ENCODE assay signal across 20 cellular contexts in genomic region chr13:53052675-53053074, GRCh38. TPM values are rescaled to one million over a fixed set of nuclear protein-coding genes. Genes with fewer than 3 reads are reported as not detected.
A peak's percentile ranks its signal among the peaks of the same experiment; 100 is the strongest.
DNase-seq lines count a peak whose midpoint lies in the region; ATAC-seq, FAIRE-seq and TF ChIP-seq lines count a peak whose summit lies in the region.
"Had no signal": no experiment of that assay in that cellular context is flagged by ENCODE, and none has a peak within 500 bp of the region (broad histone marks: within the 10 kb centered on the region; RNA-seq: fewer than 3 reads in every experiment).

No MANE protein-coding gene starts in this region.

- H3K9ac ChIP-seq in kidney (ENCODE audit: low read length in 2 of 2) = no peak overlapping the region
- H3K9ac ChIP-seq: SK-N-SH had no signal

- no peaks in the 10 kb centered on the region for H3K36me3 ChIP-seq in body of pancreas (replicated peaks in 1 of 2; ENCODE audit: insufficient read depth in 1 of 2, low read depth in 2 of 2)
- no peaks in the 10 kb centered on the region for H3K36me3 ChIP-seq in kidney (ENCODE audit: control insufficient read depth in 1 of 2, insufficient read depth in 2 of 2, low read length in 2 of 2)
- H3K36me3 ChIP-seq: BE2C had no signal

- peak; percentile 31 for DNase-seq in NCI-H146 (lab: John Stamatoyannopoulos, UW)
- DNase-seq in NCI-H146 treated with DMSO at 0.1 percent for 48 hours (lab: John Stamatoyannopoulos, UW; ENCODE audit: unreplicated experiment) = no peak
- DNase-seq in G401 (ENCODE audit: low spot score) = peak; percentile 8
- peak; percentile 67 to 90 (median 79) for DNase-seq in body of pancreas
- DNase-seq in occipital lobe (lab: John Stamatoyannopoulos, UW) = peak; percentile 3
- no peak for DNase-seq in kidney
- DNase-seq in hippocampal formation (lab: John Stamatoyannopoulos, UW) = no peak
- no peak for DNase-seq in DMS53 treated with DMSO at 0.1 percent for 48 hours (lab: John Stamatoyannopoulos, UW; ENCODE audit: unreplicated experiment)
- DNase-seq: BE2C; CD4-positive, CD25-positive, alpha-beta regulatory T cell; DND-41; H7; Kasumi-1; NCI-H1105 treated with DMSO at 0.1 percent for 48 hours; NCI-H1930; SHP77 treated with DMSO at 0.1 percent for 48 hours; SK-N-SH had no signal

- peak overlapping the region in 2 of 4 donors; percentile 9 to 42 for H3K27ac ChIP-seq in body of pancreas
- H3K27ac ChIP-seq in kidney (ENCODE audit: low read depth in 2 of 2, low read length in 2 of 2) = no peak overlapping the region

- intact Hi-C loops in body of pancreas (cut with DNase I) = no loop called here
- intact Hi-C loops in kidney (cut with DNase I) = no loop called here

- no peaks in the 10 kb centered on the region for H3K9me3 ChIP-seq in body of pancreas
- no peaks in the 10 kb centered on the region for H3K9me3 ChIP-seq in kidney (ENCODE audit: control insufficient read depth in 1 of 2, low read length in 2 of 2)
- H3K9me3 ChIP-seq: BE2C, SK-N-SH had no signal

- TF ChIP-seq CTCF in body of pancreas (IDR thresholded peaks at IDR 0.05) (no peak), kidney (IDR thresholded peaks at IDR 0.05; ENCODE audit: borderline replicate concordance, extremely low read depth, insufficient read depth) (no peak)

- ATAC-seq in body of pancreas = peak; percentile 96

- no peak for TF ChIP-seq POLR2A in body of pancreas (IDR thresholded peaks at IDR 0.05)

- H3K4me1 ChIP-seq in body of pancreas (peaks cover 20% of the 10 kb centered on the region), kidney (ENCODE audit: control insufficient read depth in 1 of 2, insufficient read depth in 1 of 2, low read depth in 1 of 2, low read length in 2 of 2) (no peaks in the 10 kb centered on the region)
- H3K4me1 ChIP-seq: BE2C had no signal

- no peak overlapping the region for H3K4me3 ChIP-seq in body of pancreas
- no peak overlapping the region for H3K4me3 ChIP-seq in kidney (ENCODE audit: low read length in 2 of 2)

- in situ Hi-C loops in G401 (cut with HindIII; ENCODE audit: low sequenced_read_pairs) = no loop called here

- FAIRE-seq in kidney (lab: Jason Lieb, UNC) = no peak
- FAIRE-seq: A204.1, G401.6, RCC 7860 had no signal

- 7 to 23% methylated on average over 2 of the region's 2 CpGs for WGBS in body of pancreas, 2 donors

- no peaks in the 10 kb centered on the region for H3K27me3 ChIP-seq in body of pancreas
- H3K27me3 ChIP-seq: BE2C had no signal

RNA-seq across cellular contexts. Expression of gene OLFM4, which starts 24.1 kb away (rescaled TPM):
- not detected in 2 replicates for total RNA-seq in G401 (2014; rRNA removed; shearing (Covaris generic))
- total RNA-seq in body of pancreas (10 to 100 TPM; 51.7 to 55.8 TPM), occipital lobe (1.1 TPM), kidney (40.9 TPM)
- polyA plus RNA-seq in kidney (ENCODE audit: insufficient read depth, low read depth, low replicate concordance) = 14.6 TPM
- total RNA-seq: CD4-positive, CD25-positive, alpha-beta regulatory T cell; H7 had no signal
- polyA plus RNA-seq: CD4-positive, CD25-positive, alpha-beta regulatory T cell; SK-N-SH had no signal

Comparison
In these comparisons a context has a peak if more than half of its experiments do, and no peak if none do; other contexts are left out.
1. DNase-seq: peak in NCI-H146 (single experiment), G401 (single experiment), body of pancreas (4 of 4) and occipital lobe (single experiment); none in NCI-H146 treated with DMSO at 0.1 percent for 48 hours (single experiment), kidney (single experiment), hippocampal formation (0 of 2) and DMS53 treated with DMSO at 0.1 percent for 48 hours (single experiment).
2. RNA of gene OLFM4, which starts 24.1 kb away (total RNA-seq): 51.7 to 55.8 TPM in body of pancreas and 40.9 TPM in kidney (single experiment); 1.1 TPM in occipital lobe (single experiment) and not detected in G401; every median in the first group is over 10 times any median in the second.